Comparison of ENCODE assay signal across 1 cellular context in the genomic region with DNA sequence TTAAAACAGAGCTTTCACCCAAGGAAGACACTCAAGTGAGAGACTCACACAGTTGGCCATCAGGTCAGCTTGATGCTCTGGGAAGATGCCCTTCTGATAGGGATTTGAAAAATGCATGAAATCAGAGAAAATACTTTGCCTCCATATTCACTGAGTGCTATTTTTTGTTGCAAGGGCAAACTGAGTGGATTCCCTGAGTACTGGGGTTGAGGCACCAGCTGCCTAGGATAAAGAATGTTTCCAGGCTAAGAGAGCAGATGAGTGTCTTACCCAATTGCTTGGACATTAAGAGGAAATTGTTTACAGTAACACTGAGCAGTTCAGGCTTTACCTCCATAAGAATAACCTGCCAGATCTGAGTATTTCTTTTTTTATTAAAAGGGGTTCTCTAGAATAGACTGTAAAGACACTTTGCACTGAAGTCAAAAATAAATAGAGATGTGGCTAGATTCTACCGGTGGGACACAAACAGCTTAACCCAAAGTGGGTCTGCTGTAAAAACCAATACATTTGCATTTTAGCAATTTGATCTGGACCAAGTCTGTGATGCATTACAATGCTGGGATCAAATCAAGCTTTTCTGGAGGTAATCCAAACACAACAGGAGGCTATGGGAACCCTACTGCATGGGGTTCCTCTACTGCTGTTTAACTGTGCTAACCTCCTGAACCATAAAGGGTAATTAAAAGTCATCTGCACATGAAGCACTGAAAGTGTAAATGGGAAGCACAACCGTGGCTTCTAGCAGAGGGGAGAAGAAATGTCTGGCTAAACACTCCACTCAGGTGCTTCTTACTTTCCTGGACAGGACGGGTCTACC.
TF ChIP-seq lines count a peak whose summit lies in the region.

No MANE protein-coding gene starts in this region.

TF ChIP-seq in GM12878, 131 proteins besides CTCF, POLR2A, EP300 and RAD21 (continued from another document):
- TF ChIP-seq ZNF687 (IDR thresholded peaks at IDR 0.05) (no peak), ZBED1 (IDR thresholded peaks at IDR 0.05; ENCODE audit: borderline replicate concordance) (no peak), RB1 (IDR thresholded peaks at IDR 0.05; ENCODE audit: borderline replicate concordance) (no peak), IRF4 (IDR thresholded peaks at IDR 0.05; ENCODE audit: low read depth, low read length) (no peak), IKZF1 (conservative IDR thresholded peaks at IDR 0.05) (no peak), MTA2 (IDR thresholded peaks at IDR 0.05; ENCODE audit: low read depth) (no peak), KDM1A (IDR thresholded peaks at IDR 0.05; ENCODE audit: borderline replicate concordance) (no peak), HDAC6 (IDR thresholded peaks at IDR 0.05; ENCODE audit: unreplicated experiment) (no peak)
